30 cellular contexts compared by ENCODE assay signal in genomic region chr2:23146011-23146410, GRCh38.
"Had no signal": no experiment of that assay in that cellular context is flagged by ENCODE, and none has a peak within 500 bp of the region (broad histone marks: within the 10 kb centered on the region; RNA-seq: fewer than 3 reads in every experiment).

No MANE protein-coding gene starts in this region.

- ATAC-seq: naive thymus-derived CD4-positive, alpha-beta T cell; natural killer cell; psoas muscle; right cardiac atrium; stimulated activated effector memory CD8-positive, alpha-beta T cell treated with anti-CD3 and anti-CD28 coated beads, Interleukin-12 subunit alpha, Interleukin-12 subunit beta, amount 100 ng/mL, for 72 hours; stimulated activated naive CD8-positive, alpha-beta T cell treated with anti-CD3 and anti-CD28 coated beads, Interleukin-15, amount 100 ng/mL, for 72 hours; stimulated activated naive CD8-positive, alpha-beta T cell treated with anti-CD3 and anti-CD28 coated beads, Interleukin-15, Interleukin-2, amounts not matched to agents 100 U/mL and 50 U/mL, for 24 hours; upper lobe of right lung had no signal

- H3K4me3 Mint-ChIP-seq: naive thymus-derived CD4-positive, alpha-beta T cell; natural killer cell; nephron; neural progenitor cell; stimulated activated effector memory CD8-positive, alpha-beta T cell treated with anti-CD3 and anti-CD28 coated beads, Interleukin-12 subunit alpha, Interleukin-12 subunit beta, amount 100 ng/mL, for 72 hours; stimulated activated naive CD8-positive, alpha-beta T cell treated with anti-CD3 and anti-CD28 coated beads, Interleukin-15, amount 100 ng/mL, for 72 hours; type B pancreatic cell had no signal

- H3K4me1 Mint-ChIP-seq: naive thymus-derived CD4-positive, alpha-beta T cell; natural killer cell; stimulated activated effector memory CD8-positive, alpha-beta T cell treated with anti-CD3 and anti-CD28 coated beads, Interleukin-12 subunit alpha, Interleukin-12 subunit beta, amount 100 ng/mL, for 72 hours; stimulated activated naive CD8-positive, alpha-beta T cell treated with anti-CD3 and anti-CD28 coated beads, Interleukin-15, amount 100 ng/mL, for 72 hours had no signal

- DNase-seq: naive thymus-derived CD4-positive, alpha-beta T cell; natural killer cell; occipital lobe; ovary; posterior cingulate gyrus; psoas muscle; retina; right cardiac atrium; right lobe of liver; sigmoid colon; small intestine; stimulated activated CD4-positive, alpha-beta T cell treated with anti-CD3 and anti-CD28 coated beads, Interleukin-15, amount 100 ng/mL, for 24 hours; stimulated activated CD4-positive, alpha-beta T cell treated with anti-CD3 and anti-CD28 coated beads, Interleukin-2, amount 100 ng/mL, for 24 hours; stimulated activated CD4-positive, alpha-beta T cell treated with anti-CD3 and anti-CD28 coated beads, Interleukin-2, amount 100 ng/mL, for 48 hours; stimulated activated CD4-positive, alpha-beta T cell treated with anti-CD3 and anti-CD28 coated beads, Interleukin-4, amount 100 ng/mL, for 24 hours; stimulated activated naive CD4-positive, alpha-beta T cell; stimulated activated naive CD8-positive, alpha-beta T cell treated with anti-CD3 and anti-CD28 coated beads, Interleukin-15, amount 100 ng/mL, for 72 hours; stimulated activated naive CD8-positive, alpha-beta T cell treated with anti-CD3 and anti-CD28 coated beads, Interleukin-15, Interleukin-2, amounts not matched to agents 100 U/mL and 50 U/mL, for 24 hours; substantia nigra; testis; tibial artery; transverse colon; upper lobe of right lung; uterus had no signal

- H3K36me3 Mint-ChIP-seq: naive thymus-derived CD4-positive, alpha-beta T cell; natural killer cell; neural progenitor cell; stimulated activated effector memory CD8-positive, alpha-beta T cell treated with anti-CD3 and anti-CD28 coated beads, Interleukin-12 subunit alpha, Interleukin-12 subunit beta, amount 100 ng/mL, for 72 hours; type B pancreatic cell had no signal

- H3K4me3 ChIP-seq: neural progenitor cell, ovary, psoas muscle, right lobe of liver, sigmoid colon, suprapubic skin, testis, tibial artery, transverse colon, upper lobe of right lung, uterus had no signal

- H3K9me3 Mint-ChIP-seq: neural progenitor cell; stimulated activated naive CD8-positive, alpha-beta T cell treated with anti-CD3 and anti-CD28 coated beads, Interleukin-15, amount 100 ng/mL, for 72 hours; type B pancreatic cell had no signal

- H3K27ac Mint-ChIP-seq: naive thymus-derived CD4-positive, alpha-beta T cell; natural killer cell; nephron; neural progenitor cell; progenitor cell of endocrine pancreas; stimulated activated effector memory CD8-positive, alpha-beta T cell treated with anti-CD3 and anti-CD28 coated beads, Interleukin-12 subunit alpha, Interleukin-12 subunit beta, amount 100 ng/mL, for 72 hours; stimulated activated naive CD8-positive, alpha-beta T cell treated with anti-CD3 and anti-CD28 coated beads, Interleukin-15, amount 100 ng/mL, for 72 hours; type B pancreatic cell had no signal
